ENCODE assay signal across 9 cellular contexts in genomic region chr12:50326636-50327284, GRCh38. TPM values are rescaled to one million over a fixed set of nuclear protein-coding genes. Genes with fewer than 3 reads are reported as not detected.
DNase-seq lines count a peak whose midpoint lies in the region; ATAC-seq and TF ChIP-seq lines count a peak whose summit lies in the region.
"Had no signal": no experiment of that assay in that cellular context is flagged by ENCODE, and none has a peak within 500 bp of the region (broad histone marks: within the 10 kb centered on the region; RNA-seq: fewer than 3 reads in every experiment).

No MANE protein-coding gene starts in this region.

- no peak overlapping the region for H3K4me3 ChIP-seq in epithelial cell of proximal tubule (ENCODE audit: low read depth, low read length)

- TF ChIP-seq CTCF in epithelial cell of proximal tubule (conservative IDR thresholded peaks at IDR 0.05; ENCODE audit: low read depth, low read length) = peak; percentile 10

- intact Hi-C loops in Right ventricle myocardium inferior (cut with DNase I) = no loop called here

- DNase-seq in G401 (ENCODE audit: low spot score) = peak; percentile 15
- peak; percentile 27 for DNase-seq in NCI-H446 treated with DMSO at 0.1 percent for 48 hours (lab: John Stamatoyannopoulos, UW)
- no peak for DNase-seq in epithelial cell of proximal tubule (ENCODE audit: low read depth)
- peak; percentile 75 for DNase-seq in renal cortical epithelial cell (ENCODE audit: low read depth)
- no peak for DNase-seq in stimulated activated naive CD8-positive, alpha-beta T cell treated with anti-CD3 and anti-CD28 coated beads, Interleukin-15, Interleukin-2, amounts not matched to agents 100 U/mL and 50 U/mL, for 24 hours
- DNase-seq in Right ventricle myocardium inferior (ENCODE audit: missing footprints) = no peak
- no peak for DNase-seq in activated CD8-positive, alpha-beta memory T cell treated with anti-CD3 and anti-CD28 coated beads, Interleukin-2, amount 50 U/mL, for 4 hours
- DNase-seq in activated CD4-positive, alpha-beta T cell treated with anti-CD3 and anti-CD28 coated beads, Interleukin-2, amount 50 U/mL, for 48 hours = no peak
- DNase-seq: activated CD4-positive, alpha-beta T cell treated with anti-CD3 and anti-CD28 coated beads for 1 hour had no signal

- ATAC-seq in stimulated activated naive CD8-positive, alpha-beta T cell treated with anti-CD3 and anti-CD28 coated beads, Interleukin-15, Interleukin-2, amounts not matched to agents 100 U/mL and 50 U/mL, for 24 hours = no peak
- ATAC-seq in Right ventricle myocardium inferior = no peak

- in situ Hi-C loops in G401 (cut with HindIII; ENCODE audit: low sequenced_read_pairs) = no loop called here

RNA-seq across cellular contexts. Expression of gene LIMA1, which starts 43.4 kb away (rescaled TPM):
- 14.5 and 33.7 TPM in 2 replicates for total RNA-seq in G401 (2014; rRNA removed; shearing (Covaris generic))
- 67.7 and 101 TPM in 2 replicates for total RNA-seq in epithelial cell of proximal tubule
- 49.3 and 58.7 TPM in 2 replicates for total RNA-seq in renal cortical epithelial cell
- total RNA-seq in Right ventricle myocardium inferior = 16.7 TPM

Comparison
In these comparisons a context has a peak if more than half of its experiments do, and no peak if none do; other contexts are left out.
1. DNase-seq: peak in G401 (single experiment), NCI-H446 treated with DMSO at 0.1 percent for 48 hours (single experiment) and renal cortical epithelial cell (single experiment); none in epithelial cell of proximal tubule (single experiment), stimulated activated naive CD8-positive, alpha-beta T cell treated with anti-CD3 and anti-CD28 coated beads, Interleukin-15, Interleukin-2, amounts not matched to agents 100 U/mL and 50 U/mL, for 24 hours (single experiment), Right ventricle myocardium inferior (single experiment), activated CD8-positive, alpha-beta memory T cell treated with anti-CD3 and anti-CD28 coated beads, Interleukin-2, amount 50 U/mL, for 4 hours (single experiment) and activated CD4-positive, alpha-beta T cell treated with anti-CD3 and anti-CD28 coated beads, Interleukin-2, amount 50 U/mL, for 48 hours (0 of 2).